Comparison of ENCODE assay signal across 8 cellular contexts in the genomic region with DNA sequence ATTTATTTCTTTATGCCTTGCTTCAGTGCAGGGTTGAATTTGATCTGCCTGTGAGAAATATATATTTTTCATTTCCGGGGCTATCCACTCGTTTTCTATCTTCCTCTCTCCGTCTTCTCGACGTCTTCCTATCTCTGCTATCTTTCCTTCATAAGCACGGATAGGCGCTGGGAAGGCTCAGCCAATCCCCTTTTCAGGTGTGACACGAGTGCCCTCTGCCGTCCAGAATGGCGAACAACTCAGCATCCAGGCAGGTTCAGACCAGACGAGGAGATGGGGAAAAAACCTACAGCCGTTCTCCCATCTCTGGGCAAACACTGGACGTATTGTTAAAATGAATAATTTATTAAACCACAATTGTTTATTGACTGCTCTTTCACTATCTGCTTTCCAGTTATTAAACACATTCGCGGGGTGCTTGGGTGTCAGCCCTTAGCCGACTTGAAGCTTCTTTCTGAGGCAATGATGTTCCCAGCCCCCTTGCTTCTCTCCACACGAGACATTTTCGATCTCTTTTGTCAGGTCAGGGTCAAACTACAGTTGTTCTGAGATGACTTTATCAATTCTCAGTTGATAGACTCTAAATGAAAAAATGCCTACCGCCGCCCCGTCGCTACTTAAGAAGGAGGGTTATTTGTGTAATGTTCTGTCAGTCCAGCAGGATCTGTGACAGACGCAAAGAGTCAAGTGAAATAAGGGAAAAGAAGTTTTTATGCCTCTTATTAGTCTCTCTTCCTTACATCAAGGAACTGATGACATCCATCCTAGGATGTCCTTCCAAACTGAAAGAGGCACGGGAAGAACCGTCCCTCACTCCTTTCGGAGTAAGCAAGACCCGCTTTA.
DNase-seq lines count a peak whose midpoint lies in the region; ATAC-seq and TF ChIP-seq lines count a peak whose summit lies in the region.

No MANE protein-coding gene starts in this region.

- no peak overlapping the region for H2BK5ac ChIP-seq in H9 (ENCODE audit: insufficient read length, low read length)

- no peak overlapping the region for H3K23ac ChIP-seq in H9 (ENCODE audit: insufficient read length, low read depth, low read length)

- no peaks in the 10 kb centered on the region for H3K23me2 ChIP-seq in H9 (ENCODE audit: insufficient read length, low read depth, low read length, poor library complexity, severe bottlenecking)

- H3K27ac ChIP-seq in H9 (ENCODE audit: insufficient read length, low read depth, low read length) (no peak overlapping the region), esophagus muscularis mucosa (replicated peaks in 1 of 4) (no peak overlapping the region), tibial nerve (no peak overlapping the region)

- H3K9me3 Mint-ChIP-seq in H9 = no peaks in the 10 kb centered on the region
- no peaks in the 10 kb centered on the region for H3K9me3 Mint-ChIP-seq in WTC11
- no peaks in the 10 kb centered on the region for H3K9me3 Mint-ChIP-seq in naive B cell

- no peak overlapping the region for H2AK5ac ChIP-seq in H9 (ENCODE audit: insufficient read length, low read length)

- H3K4me3 Mint-ChIP-seq in H9 (no peak overlapping the region), WTC11 (no peak overlapping the region), naive B cell (peak overlapping the region in 2 of 8 donors; percentile 7 to 22)

- no peak overlapping the region for H3T11ph ChIP-seq in H9 (ENCODE audit: low read length)

- H2BK20ac ChIP-seq in H9 (ENCODE audit: low read depth, low read length, poor library complexity, severe bottlenecking) = no peak overlapping the region

- H3K9me3 ChIP-seq in H9 (ENCODE audit: control insufficient read depth, low read depth, low read length) (no peaks in the 10 kb centered on the region), esophagus muscularis mucosa (no peaks in the 10 kb centered on the region), tibial nerve (no peaks in the 10 kb centered on the region)

- H3K36me3 ChIP-seq in esophagus muscularis mucosa = no peaks in the 10 kb centered on the region
- no peaks in the 10 kb centered on the region for H3K36me3 ChIP-seq in tibial nerve

- TF ChIP-seq POLR2A in esophagus muscularis mucosa (IDR thresholded peaks at IDR 0.05; ENCODE audit: low read depth) (no peak), tibial nerve (IDR thresholded peaks at IDR 0.05) (no peak)

- H3K79me2 ChIP-seq in H9 (ENCODE audit: insufficient read depth, low read length) = no peaks in the 10 kb centered on the region

- no peak overlapping the region for H4K5ac ChIP-seq in H9 (ENCODE audit: insufficient read length, low read depth, low read length)

- H3K4me1 ChIP-seq in H9 (ENCODE audit: insufficient read depth, low read length) (no peaks in the 10 kb centered on the region), esophagus muscularis mucosa (peaks cover 0 to 9% (median 4%) of the 10 kb centered on the region in 4 donors), tibial nerve (peaks cover 0 to 8% (median 0%) of the 10 kb centered on the region in 4 donors)

- no peak overlapping the region for H4K91ac ChIP-seq in H9 (ENCODE audit: insufficient read length, low read depth, low read length)

- H3K4me1 Mint-ChIP-seq in H9 = peaks cover 9 to 12% of the 10 kb centered on the region in 2 experiments; a peak in 3 of 4 replicates
- peaks cover 31% of the 10 kb centered on the region for H3K4me1 Mint-ChIP-seq in WTC11
- peaks cover 13 to 21% (median 18%) of the 10 kb centered on the region in 3 donors for H3K4me1 Mint-ChIP-seq in naive B cell

- CTCF ChIA-PET in WTC11 (lab: Charles Lee) = interaction anchor here (0.6 to 1.2 kb wide), 4 partner anchors 8 to 692 kb away, joined by 3 to 12 read pairs (median 3); no protein-coding TSS in a partner anchor

- TF ChIP-seq EP300 in esophagus muscularis mucosa (IDR thresholded peaks at IDR 0.05) (no peak), tibial nerve (IDR thresholded peaks at IDR 0.05) (no peak)

- no peak overlapping the region for H3K4me2 ChIP-seq in H9 (ENCODE audit: insufficient read depth, insufficient read length, low read length)

- H3K56ac ChIP-seq in H9 (ENCODE audit: insufficient read length, low read depth, low read length) = no peak overlapping the region

- H4K20me1 ChIP-seq in H9 (ENCODE audit: control insufficient read depth, insufficient read depth, insufficient read length) = no peaks in the 10 kb centered on the region

- H3K36me3 Mint-ChIP-seq in H9 (ENCODE audit: insufficient read depth in 1 of 3, low read depth in 3 of 3) (no peaks in the 10 kb centered on the region), WTC11 (no peaks in the 10 kb centered on the region), naive B cell (peaks cover 0 to 4% of the 10 kb centered on the region in 2 donors)

- peak; percentile 90 for DNase-seq in ELF-1 (ENCODE audit: low read depth, low spot score)
- peak; percentile 86 for DNase-seq in H9
- peak; percentile 13 to 42 for DNase-seq in NCI-H187 (lab: John Stamatoyannopoulos, UW)
- DNase-seq in WTC11 (ENCODE audit: low spot score) = peak; percentile 77
- peak; percentile 12 for DNase-seq in esophagus muscularis mucosa (ENCODE audit: extremely low spot score)
- DNase-seq in naive B cell = peak; percentile 19
- peak; percentile 47 to 48 for DNase-seq in tibial nerve (ENCODE audit: low spot score in 2 of 2)

- no peak overlapping the region for H4K8ac ChIP-seq in H9 (replicated peaks; ENCODE audit: insufficient read length, low read depth, low read length)

- no peak overlapping the region for H3K4me3 ChIP-seq in esophagus muscularis mucosa
- H3K4me3 ChIP-seq in tibial nerve = peak overlapping the region in 1 of 4 donors; percentile 1

- H2AFZ ChIP-seq in H9 (ENCODE audit: low read length) = no peak overlapping the region

- no peak overlapping the region for H3K9ac ChIP-seq in H9 (ENCODE audit: extremely low read depth, insufficient read length, low read length)

- no peak overlapping the region for H2BK12ac ChIP-seq in H9 (ENCODE audit: insufficient read length, low read depth, low read length)

- H3K27ac Mint-ChIP-seq in H9 (no peak overlapping the region), WTC11 (no peak overlapping the region), naive B cell (peak overlapping the region in 2 of 6 donors; percentile 60 to 76)

- ATAC-seq in WTC11 (peak; percentile 99), naive B cell (ENCODE audit: low read depth in 2 of 2) (peak; percentile 57 to 64), GM18520 (IDR thresholded peaks at IDR 0.05; ENCODE audit: unreplicated experiment) (no peak)

- H3K4ac ChIP-seq in H9 (ENCODE audit: low read depth, low read length) = no peak overlapping the region

- POLR2A ChIA-PET in WTC11 (lab: Charles Lee) = no interaction called here

- no peaks in the 10 kb centered on the region for H3K27me3 ChIP-seq in H9 (ENCODE audit: insufficient read depth, low read length)
- H3K27me3 ChIP-seq in esophagus muscularis mucosa = no peaks in the 10 kb centered on the region
- no peaks in the 10 kb centered on the region for H3K27me3 ChIP-seq in tibial nerve

- TF ChIP-seq CTCF in H9 (conservative IDR thresholded peaks at IDR 0.05) (peak; percentile 87), WTC11 (IDR thresholded peaks at IDR 0.05) (no peak), esophagus muscularis mucosa (IDR thresholded peaks at IDR 0.05) (peak; percentile 56 to 82 (median 74)), tibial nerve (IDR thresholded peaks at IDR 0.05) (peak in 2 of 5 experiments; percentile 27 to 61)

- H3K27me3 Mint-ChIP-seq in H9 (ENCODE audit: low read depth) = no peaks in the 10 kb centered on the region
- H3K27me3 Mint-ChIP-seq in WTC11 (ENCODE audit: low read depth) = no peaks in the 10 kb centered on the region
- H3K27me3 Mint-ChIP-seq in naive B cell = peaks cover 5 to 17% (median 16%) of the 10 kb centered on the region in 3 donors

- intact Hi-C loops in esophagus muscularis mucosa (cut with DNase I) = loop anchor here (5.0 kb wide), 1 partner anchor 237 kb away; no protein-coding TSS in a partner anchor

- H3K79me1 ChIP-seq in H9 (ENCODE audit: insufficient read depth, low read depth, low read length, poor library complexity, severe bottlenecking) = no peaks in the 10 kb centered on the region

- H3K14ac ChIP-seq in H9 (ENCODE audit: insufficient read depth, low read length) = no peak overlapping the region

- H2BK15ac ChIP-seq in H9 (ENCODE audit: low read depth, low read length) = no peak overlapping the region

- no peak overlapping the region for H3K18ac ChIP-seq in H9 (ENCODE audit: insufficient read length, low read depth, low read length)

- no peak overlapping the region for H2BK120ac ChIP-seq in H9 (ENCODE audit: low read depth, low read length, poor library complexity, severe bottlenecking)

- no CpG with 5 or more reads among the region's 27 CpGs for WGBS in H9 (ENCODE audit: extremely low coverage, insufficient read length, low lambda C conversion rate)
- WGBS in esophagus muscularis mucosa = 53% methylated on average over 27 of the region's 27 CpGs
- WGBS in tibial nerve, 2 donors = 31 to 39% methylated on average over 27 of the region's 27 CpGs

TF ChIP-seq in WTC11, 78 proteins besides CTCF, POLR2A, EP300 and RAD21:
- no peak for TF ChIP-seq EMX1 (CRISPR knock-in tag; IDR thresholded peaks at IDR 0.05)
- TF ChIP-seq GABPB1 (CRISPR knock-in tag; IDR thresholded peaks at IDR 0.05) = peak; percentile 20; the same call in 1 of the 2 replicates

Comparison
In these comparisons a context has a peak if more than half of its experiments do, and no peak if none do; other contexts are left out.
1. DNase-seq: peak in every context shown above with its lines; median percentile 90 in ELF-1; 86 in H9; 77 in WTC11; 48 in tibial nerve; 28 in NCI-H187; 19 in naive B cell; 12 in esophagus muscularis mucosa.